30 cellular contexts compared by ENCODE assay signal in genomic region chr12:132629330-132629729, GRCh38. TPM values are rescaled to one million over a fixed set of nuclear protein-coding genes. Genes with fewer than 3 reads are reported as not detected.
A peak's percentile ranks its signal among the peaks of the same experiment; 100 is the strongest.
DNase-seq lines count a peak whose midpoint lies in the region; ATAC-seq, FAIRE-seq and TF ChIP-seq lines count a peak whose summit lies in the region.
"Had no signal": no experiment of that assay in that cellular context is flagged by ENCODE, and none has a peak within 500 bp of the region (broad histone marks: within the 10 kb centered on the region; RNA-seq: fewer than 3 reads in every experiment).

No MANE protein-coding gene starts in this region.

- no peaks in the 10 kb centered on the region for H3K4me1 ChIP-seq in kidney (ENCODE audit: control insufficient read depth in 1 of 2, insufficient read depth in 1 of 2, low read depth in 1 of 2, low read length in 2 of 2)
- H3K4me1 ChIP-seq in GM23248 (ENCODE audit: insufficient read depth) = no peaks in the 10 kb centered on the region
- H3K4me1 ChIP-seq: BE2C, BLaER1 had no signal

- no peak for TF ChIP-seq CTCF in kidney (IDR thresholded peaks at IDR 0.05; ENCODE audit: borderline replicate concordance, extremely low read depth, insufficient read depth)

- H3K27ac ChIP-seq in kidney (ENCODE audit: low read depth in 2 of 2, low read length in 2 of 2) (no peak overlapping the region), GM23248 (no peak overlapping the region)
- H3K27ac ChIP-seq: BLaER1 had no signal

- no peaks in the 10 kb centered on the region for H3K27me3 ChIP-seq in GM23248 (replicated peaks; ENCODE audit: insufficient read depth)
- H3K27me3 ChIP-seq: BE2C, BLaER1 had no signal

- intact Hi-C loops in kidney (cut with DNase I) (no loop called here), posterior vena cava (cut with DNase I) (no loop called here)

- no peaks in the 10 kb centered on the region for H3K9me3 ChIP-seq in kidney (ENCODE audit: control insufficient read depth in 1 of 2, low read length in 2 of 2)
- no peaks in the 10 kb centered on the region for H3K9me3 ChIP-seq in GM23248 (ENCODE audit: low read depth)
- H3K9me3 ChIP-seq: BE2C, BLaER1 had no signal

- H3K36me3 ChIP-seq in kidney (ENCODE audit: control insufficient read depth in 1 of 2, insufficient read depth in 2 of 2, low read length in 2 of 2) = peaks cover 10 to 18% of the 10 kb centered on the region in 2 donors
- H3K36me3 ChIP-seq in GM23248 (ENCODE audit: low read depth) = no peaks in the 10 kb centered on the region; the same call in 1 of the 2 replicates

- WGBS in GM23248 (ENCODE audit: low coverage in 1 of 2, low lambda C conversion rate in 2 of 2, missing lambda C conversion rate in 2 of 2), 2 experiments = 97 to 99% methylated on average over 6 of the region's 6 CpGs

- no peak overlapping the region for H2AFZ ChIP-seq in GM23248

- in situ Hi-C loops in GM23248 (cut with MboI) = no loop called here

- H3K79me2 ChIP-seq in GM23248 (ENCODE audit: insufficient read depth) = no peaks in the 10 kb centered on the region

- no peak for ATAC-seq in HG03196 (IDR thresholded peaks at IDR 0.05; ENCODE audit: unreplicated experiment)
- ATAC-seq: GM12878 had no signal

- H3K9ac ChIP-seq in kidney (ENCODE audit: low read length in 2 of 2) (no peak overlapping the region), GM23248 (no peak overlapping the region)
- H3K9ac ChIP-seq: BLaER1 had no signal

- no peaks in the 10 kb centered on the region for H4K20me1 ChIP-seq in GM23248 (ENCODE audit: insufficient read depth)

- FAIRE-seq in kidney (lab: Jason Lieb, UNC) (no peak), urothelium cell line (lab: Jason Lieb, UNC) (no peak)
- FAIRE-seq: A204.1, GM12878, GM12892, GM18507 had no signal

- DNase-seq in kidney (peak; percentile 7), posterior vena cava (ENCODE audit: low spot score) (peak; percentile 6), GM23248 (no peak), urothelium cell line (ENCODE audit: low spot score) (no peak)
- DNase-seq: 8988T; ACHN; BE2C; C1 segment of cervical spinal cord; CD4-positive, alpha-beta memory T cell; CD4-positive, CD25-positive, alpha-beta regulatory T cell; CD8-positive, alpha-beta memory T cell; COR-L47; DMS 273 treated with DMSO at 0.1 percent for 48 hours; DMS153; DMS53; DMS79; DND-41; EL; GDM1 had no signal

- no peaks in the 10 kb centered on the region for H3K9me2 ChIP-seq in GM23248 (ENCODE audit: insufficient read depth)

- no peak overlapping the region for H3K4me3 ChIP-seq in kidney (ENCODE audit: low read length in 2 of 2)
- no peak overlapping the region for H3K4me3 ChIP-seq in GM23248
- H3K4me3 ChIP-seq: BLaER1, GM12878 had no signal

- no peaks in the 10 kb centered on the region for H3F3A ChIP-seq in GM23248 (ENCODE audit: insufficient read depth)

- H3K4me2 ChIP-seq in GM23248 (ENCODE audit: unreplicated experiment) = no peak overlapping the region
- H3K4me2 ChIP-seq: BLaER1 had no signal

RNA-seq across cellular contexts. Expression of gene P2RX2, which starts 10.8 kb away (rescaled TPM):
- 0.19 TPM for total RNA-seq in kidney
- 0.37 TPM for polyA plus RNA-seq in kidney (ENCODE audit: insufficient read depth, low read depth, low replicate concordance)
- not detected for total RNA-seq in posterior vena cava
- not detected in 2 replicates for total RNA-seq in GM23248 (2014; rRNA removed; shearing (Covaris generic))
- not detected in 2 replicates for polyA plus RNA-seq in GM23248 (2016; fragmentation: Nextera tagmentation; extraction: Ambion mirVana)
- total RNA-seq: A673; CD4-positive, alpha-beta memory T cell; CD4-positive, CD25-positive, alpha-beta regulatory T cell; CD8-positive, alpha-beta memory T cell; Daoy; GM12878 had no signal
- polyA plus RNA-seq: AG04450; CD14-positive monocyte; CD4-positive, alpha-beta memory T cell; CD4-positive, CD25-positive, alpha-beta regulatory T cell; CD8-positive, alpha-beta memory T cell; GM12878 had no signal

RNA-seq across cellular contexts. Expression of gene LRCOL1, which starts 18.9 kb away (rescaled TPM):
- total RNA-seq in kidney (1.8 TPM), posterior vena cava (under 1 TPM; 0.62 to 0.65 TPM)
- polyA plus RNA-seq in kidney (ENCODE audit: insufficient read depth, low read depth, low replicate concordance) (1.0 TPM), GM23248 (2016; fragmentation: Nextera tagmentation; extraction: Ambion mirVana) (not detected in 2 replicates)
- not detected in 2 replicates for total RNA-seq in GM23248 (2014; rRNA removed; shearing (Covaris generic))
- total RNA-seq: A673; CD4-positive, alpha-beta memory T cell; CD4-positive, CD25-positive, alpha-beta regulatory T cell; CD8-positive, alpha-beta memory T cell; Daoy; G401; GM12878 had no signal
- polyA plus RNA-seq: CD14-positive monocyte; CD4-positive, alpha-beta memory T cell; CD4-positive, CD25-positive, alpha-beta regulatory T cell; CD8-positive, alpha-beta memory T cell; GM12878 had no signal

RNA-seq across cellular contexts. Expression of gene POLE, which starts 57.8 kb away (rescaled TPM):
- total RNA-seq in kidney = 23.0 TPM
- polyA plus RNA-seq in kidney (ENCODE audit: insufficient read depth, low read depth, low replicate concordance) = 5.3 TPM
- total RNA-seq in posterior vena cava = 10 to 100 TPM; 16.6 to 21.2 TPM
- total RNA-seq in GM23248 (2014; rRNA removed; shearing (Covaris generic)) = 9.5 and 16.2 TPM in 2 replicates
- 5.2 and 6.0 TPM in 2 replicates for polyA plus RNA-seq in GM23248 (2016; fragmentation: Nextera tagmentation; extraction: Ambion mirVana)

RNA-seq across cellular contexts. Expression of gene PXMP2, which starts 58.1 kb away (rescaled TPM):
- total RNA-seq in kidney (23.4 TPM), posterior vena cava (1 to 10 TPM; 7.1 to 9.5 TPM)
- polyA plus RNA-seq in kidney (ENCODE audit: insufficient read depth, low read depth, low replicate concordance) (90.9 TPM), GM23248 (2016; fragmentation: Nextera tagmentation; extraction: Ambion mirVana) (36.5 and 37.2 TPM in 2 replicates)
- total RNA-seq in GM23248 (2014; rRNA removed; shearing (Covaris generic)) = 26.3 and 28.5 TPM in 2 replicates

Comparison
In these comparisons a context has a peak if more than half of its experiments do, and no peak if none do; other contexts are left out.
1. DNase-seq: peak in kidney (single experiment) and posterior vena cava (single experiment); none in GM23248 (single experiment) and urothelium cell line (single experiment).